Comparison of ENCODE assay signal across 17 cellular contexts in the genomic region with DNA sequence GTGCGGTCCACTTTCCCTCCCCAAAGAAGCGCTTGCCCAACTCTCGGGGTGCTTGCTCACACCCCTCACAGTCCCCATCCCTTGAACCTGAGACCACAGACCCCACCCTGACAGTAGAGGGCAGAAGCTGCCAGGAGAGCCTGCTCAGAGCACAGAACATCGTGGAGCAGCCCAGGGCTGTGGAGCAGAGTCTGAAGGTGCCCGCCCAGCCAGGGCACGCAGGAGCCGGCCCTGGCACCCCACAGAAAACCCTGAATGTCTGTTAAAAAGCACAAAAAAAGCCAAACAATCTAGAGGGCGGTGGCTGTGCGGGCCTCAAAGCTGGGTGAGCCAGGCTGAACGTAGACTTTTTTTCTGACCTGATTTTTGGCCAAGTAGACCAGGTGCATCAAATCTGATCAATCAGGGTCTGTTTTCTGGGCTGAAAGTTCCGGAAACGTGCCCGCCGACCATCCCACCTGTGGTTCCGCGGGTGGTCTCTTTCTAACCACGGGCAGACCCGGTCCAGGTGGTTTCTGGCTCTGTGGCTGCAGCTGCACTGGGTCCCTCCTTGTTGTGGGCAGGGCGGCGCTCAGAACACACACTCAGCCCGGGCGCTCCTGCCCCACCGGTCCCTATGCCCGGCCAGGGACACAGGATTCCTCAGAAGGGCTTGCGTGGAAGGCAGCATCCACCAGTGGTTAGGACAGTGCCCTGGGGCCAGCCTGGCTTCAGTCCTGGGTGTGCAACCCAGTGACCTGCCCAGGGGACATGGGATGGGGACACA.
DNase-seq lines count a peak whose midpoint lies in the region; ATAC-seq, FAIRE-seq and TF ChIP-seq lines count a peak whose summit lies in the region.
"Had no signal": no experiment of that assay in that cellular context is flagged by ENCODE, and none has a peak within 500 bp of the region (broad histone marks: within the 10 kb centered on the region; RNA-seq: fewer than 3 reads in every experiment).

No MANE protein-coding gene starts in this region.

- H3F3A ChIP-seq in SK-N-SH (replicated peaks; ENCODE audit: insufficient read depth), result no peaks in the 10 kb centered on the region

- FAIRE-seq in GM12891 (lab: Jason Lieb, UNC) (no peak), HepG2 (lab: Jason Lieb, UNC) (no peak)
- FAIRE-seq: astrocyte had no signal

- no peak for TF ChIP-seq CTCF in SK-N-SH (IDR thresholded peaks at IDR 0.05)
- peak; percentile 39; the same call in 1 of the 2 replicates for TF ChIP-seq CTCF in HepG2 (CRISPR knock-in tag; IDR thresholded peaks at IDR 0.05)
- TF ChIP-seq CTCF in foreskin keratinocyte (conservative IDR thresholded peaks at IDR 0.05), result no peak

- no peak overlapping the region for H3K27ac ChIP-seq in SK-N-SH (ENCODE audit: low read depth in 2 of 2, low read length in 1 of 2)
- no peak overlapping the region for H3K27ac ChIP-seq in HepG2 (ENCODE audit: extremely low read length, insufficient read depth, low read length)
- no peak overlapping the region for H3K27ac ChIP-seq in foreskin keratinocyte
- H3K27ac ChIP-seq: SK-N-MC, transverse colon had no signal

- H4K20me1 ChIP-seq in SK-N-SH (ENCODE audit: insufficient read depth), result no peaks in the 10 kb centered on the region
- H4K20me1 ChIP-seq in HepG2 (ENCODE audit: insufficient read depth, low read length), result no peaks in the 10 kb centered on the region

- no peak overlapping the region for H2AFZ ChIP-seq in SK-N-SH (ENCODE audit: low read depth)
- no peak overlapping the region for H2AFZ ChIP-seq in HepG2 (ENCODE audit: low read length)

- intact Hi-C loops in HepG2 (cut with micrococcal nuclease; ENCODE audit: unreplicated experiment), result no loop called here

- no peaks in the 10 kb centered on the region for H3K4me1 ChIP-seq in SK-N-SH (ENCODE audit: control insufficient read depth in 1 of 2, insufficient read depth in 2 of 2, low read depth in 1 of 2, low read length in 1 of 2)
- H3K4me1 ChIP-seq in HepG2 (ENCODE audit: insufficient read depth, low read length), result peaks cover 9% of the 10 kb centered on the region
- H3K4me1 ChIP-seq in foreskin keratinocyte, result no peaks in the 10 kb centered on the region
- H3K4me1 ChIP-seq: transverse colon had no signal

- H3K4me3 ChIP-seq in SK-N-SH (ENCODE audit: low read depth in 2 of 2, low read length in 1 of 2) (no peak overlapping the region), HepG2 (replicated peaks in 1 of 3; ENCODE audit: insufficient read depth in 1 of 3, low read depth in 2 of 3, low read length in 3 of 3) (no peak overlapping the region)
- H3K4me3 ChIP-seq: SK-N-MC, transverse colon had no signal

- CTCF ChIA-PET in SK-N-SH (lab: Yijun Ruan, JAX), result no interaction called here
- CTCF ChIA-PET in HepG2 (lab: Yijun Ruan, JAX; ENCODE audit: low intra/inter-chr PET ratio, low total read pairs), result no interaction called here

- ATAC-seq in HepG2, result peak; percentile 66
- no peak for ATAC-seq in foreskin keratinocyte
- ATAC-seq: stimulated activated effector memory CD8-positive, alpha-beta T cell treated with anti-CD3 and anti-CD28 coated beads, Interleukin-12 subunit alpha, Interleukin-12 subunit beta, amount 100 ng/mL, for 72 hours had no signal

- no peak for TF ChIP-seq POLR2A in GM12891 (IDR thresholded peaks at IDR 0.05; ENCODE audit: low read depth, low read length)
- TF ChIP-seq POLR2A in HepG2 (IDR thresholded peaks at IDR 0.05; ENCODE audit: insufficient read depth in 1 of 2, low read depth in 2 of 2, low read length in 2 of 2), result no peak

- no peaks in the 10 kb centered on the region for H3K79me2 ChIP-seq in SK-N-SH (ENCODE audit: insufficient read depth)
- no peaks in the 10 kb centered on the region for H3K79me2 ChIP-seq in HepG2 (ENCODE audit: insufficient read depth, low read length)

- no peak for TF ChIP-seq RAD21 in SK-N-SH (IDR thresholded peaks at IDR 0.05; ENCODE audit: low read length)
- no peak for TF ChIP-seq RAD21 in HepG2 (CRISPR knock-in tag; IDR thresholded peaks at IDR 0.05)

- no TSS peak for BruUV-seq in HepG2 (replicated peaks; lab: Mats Ljungman, UMichigan)

- no peak overlapping the region for H3K4me2 ChIP-seq in SK-N-SH
- no peak overlapping the region for H3K4me2 ChIP-seq in HepG2 (ENCODE audit: low read depth, low read length)

- no peaks in the 10 kb centered on the region for H3K36me3 ChIP-seq in SK-N-SH (replicated peaks in 1 of 2; ENCODE audit: control insufficient read depth in 1 of 2, insufficient read depth in 2 of 2, low read length in 1 of 2)
- no peaks in the 10 kb centered on the region for H3K36me3 ChIP-seq in HepG2 (replicated peaks in 1 of 2; ENCODE audit: control insufficient read depth in 1 of 2, insufficient read depth in 2 of 2, low read length in 2 of 2)
- H3K36me3 ChIP-seq: transverse colon had no signal

- no peak for TF ChIP-seq EP300 in SK-N-SH (IDR thresholded peaks at IDR 0.05; ENCODE audit: borderline replicate concordance in 1 of 2, low read depth in 1 of 2, low read length in 1 of 2)
- TF ChIP-seq EP300 in HepG2 (IDR thresholded peaks at IDR 0.05; ENCODE audit: low read depth in 2 of 2, low read length in 2 of 2), result no peak
- no peak for TF ChIP-seq EP300 in HepG2 (CRISPR knock-in tag; IDR thresholded peaks at IDR 0.05; ENCODE audit: borderline replicate concordance)

- 34% methylated on average over 23 of the region's 25 CpGs for WGBS in SK-N-SH (ENCODE audit: low lambda C conversion rate)
- WGBS in HepG2 (ENCODE audit: low lambda C conversion rate), result 9% methylated on average over 6 of the region's 25 CpGs

- H3K9ac ChIP-seq in SK-N-SH (no peak overlapping the region), HepG2 (ENCODE audit: insufficient read depth, low read depth, low read length) (no peak overlapping the region)

- in situ Hi-C loops in HepG2 (cut with HindIII; ENCODE audit: extremely low pct_ligation_motif_present, low pct_unique_long_range_greater_than_20kb), result no loop called here

- H3K9me3 ChIP-seq in SK-N-SH (no peaks in the 10 kb centered on the region), HepG2 (ENCODE audit: low read length) (no peaks in the 10 kb centered on the region)

- H3K27me3 ChIP-seq in SK-N-SH (ENCODE audit: insufficient read depth) (peaks cover 5% of the 10 kb centered on the region; the same call in 1 of the 2 replicates), HepG2 (ENCODE audit: control insufficient read depth in 1 of 2, insufficient read depth in 2 of 2, low read length in 2 of 2) (peaks cover 4 to 42% of the 10 kb centered on the region in 2 experiments), foreskin keratinocyte (no peaks in the 10 kb centered on the region)
- H3K27me3 ChIP-seq: transverse colon had no signal

- POLR2A ChIA-PET in SK-N-SH (lab: Yijun Ruan, JAX) (no interaction called here), HepG2 (lab: Yijun Ruan, JAX) (no interaction called here)

- DNase-seq in AG20443 (ENCODE audit: low spot score), result peak; percentile 5
- DNase-seq in GM12891 (ENCODE audit: insufficient read length, low spot score), result peak; percentile 5
- DNase-seq in SK-N-SH, result peak; percentile 28
- DNase-seq in HepG2 (ENCODE audit: low spot score), result no peak
- no peak for DNase-seq in foreskin keratinocyte
- DNase-seq in globus pallidus (ENCODE audit: low spot score), result no peak
- no peak for DNase-seq in stimulated activated CD4-positive, alpha-beta T cell treated with anti-CD3 and anti-CD28 coated beads, Interleukin-4, amount 100 ng/mL, for 1 hour
- no peak for DNase-seq in NCI-H446 (lab: John Stamatoyannopoulos, UW)
- DNase-seq: activated naive CD4-positive, alpha-beta T cell treated with Interleukin-2 at 50 U/mL for 16 hours; COR-L47; effector memory CD4-positive, alpha-beta T cell; NCI-H2171 treated with DMSO at 0.1 percent for 48 hours; retina; transverse colon had no signal

- no peaks in the 10 kb centered on the region for H3K9me2 ChIP-seq in SK-N-SH

TF ChIP-seq in GM12891, 5 proteins besides CTCF, POLR2A, EP300 and RAD21:
- no peak for TF ChIP-seq POU2F2 (IDR thresholded peaks at IDR 0.05; ENCODE audit: low read depth, low read length)
- no peak for TF ChIP-seq PAX5 (IDR thresholded peaks at IDR 0.05; ENCODE audit: insufficient read depth, low read length, severe bottlenecking)
- no peak for TF ChIP-seq TAF1 (IDR thresholded peaks at IDR 0.05; ENCODE audit: low read depth, low read length)
- TF ChIP-seq POLR2AphosphoS5 (IDR thresholded peaks at IDR 0.05; ENCODE audit: low read depth, low read length), result no peak
- no peak for TF ChIP-seq SPI1 (IDR thresholded peaks at IDR 0.05; ENCODE audit: low read depth, low read length)

TF ChIP-seq in HepG2, 621 proteins besides CTCF, POLR2A, EP300 and RAD21:
- peak; percentile 51 for TF ChIP-seq STAG1 (CRISPR knock-in tag; IDR thresholded peaks at IDR 0.05)
- no peak for TF ChIP-seq KLF12 (CRISPR knock-in tag; IDR thresholded peaks at IDR 0.05; ENCODE audit: borderline replicate concordance)

Comparison
In these comparisons a context has a peak if more than half of its experiments do, and no peak if none do; other contexts are left out.
1. DNase-seq: peak in AG20443 (single experiment), GM12891 (single experiment) and SK-N-SH (single experiment); none in HepG2 (single experiment), foreskin keratinocyte (0 of 2), globus pallidus (single experiment), stimulated activated CD4-positive, alpha-beta T cell treated with anti-CD3 and anti-CD28 coated beads, Interleukin-4, amount 100 ng/mL, for 1 hour (single experiment) and NCI-H446 (0 of 2).